15 cellular contexts compared by ENCODE assay signal in the genomic region with DNA sequence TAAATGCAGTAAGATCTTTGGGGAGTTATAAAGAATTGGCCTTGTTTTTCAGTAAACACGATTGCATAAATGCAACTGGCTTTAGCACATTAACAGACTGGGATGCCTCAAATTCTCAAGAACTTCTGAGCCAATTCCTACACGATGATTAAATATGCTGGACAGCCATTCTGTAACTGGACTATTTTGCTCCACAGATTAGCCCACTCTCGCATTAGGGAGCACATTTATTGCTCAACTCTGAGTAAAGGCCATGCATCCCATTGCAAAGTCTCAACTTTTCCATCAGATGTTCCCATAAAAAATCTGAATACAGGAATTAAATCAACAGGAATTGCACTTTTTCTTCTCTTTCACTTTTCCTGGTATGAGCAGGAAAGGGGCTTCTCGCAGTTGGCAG.
DNase-seq lines count a peak whose midpoint lies in the region; ATAC-seq and TF ChIP-seq lines count a peak whose summit lies in the region.
"Had no signal": no experiment of that assay in that cellular context is flagged by ENCODE, and none has a peak within 500 bp of the region (broad histone marks: within the 10 kb centered on the region; RNA-seq: fewer than 3 reads in every experiment).

No MANE protein-coding gene starts in this region.

- no peak overlapping the region for H3K18ac ChIP-seq in mesenchymal stem cell (ENCODE audit: low read depth in 1 of 2, low read length in 2 of 2)

- H2AFZ ChIP-seq in mesenchymal stem cell (ENCODE audit: low read depth, low read length): no peak overlapping the region

- H3K14ac ChIP-seq in mesenchymal stem cell (ENCODE audit: low read length in 2 of 2): no peak overlapping the region

- H2BK5ac ChIP-seq in mesenchymal stem cell (ENCODE audit: low read depth, low read length, poor library complexity, severe bottlenecking): no peak overlapping the region

- no peak for ATAC-seq in GM19035 (IDR thresholded peaks at IDR 0.05; ENCODE audit: unreplicated experiment)
- ATAC-seq in GM21526 (IDR thresholded peaks at IDR 0.05; ENCODE audit: low FRiP score, unreplicated experiment): no peak
- ATAC-seq: activated naive CD4-positive, alpha-beta T cell treated with anti-CD3 and anti-CD28 coated beads, Interleukin-2, amount 50 U/mL, for 72 hours; K562; stimulated activated memory B cell treated with anti-CD40 and anti-IgM and Interleukin-4, amounts not matched to agents 10 μg/mL and 1 μg/mL and 100 μg/mL, for 72 hours had no signal

- H3K4me2 ChIP-seq in mesenchymal stem cell (ENCODE audit: low read length, poor library complexity, severe bottlenecking): no peak overlapping the region

- TF ChIP-seq EP300 in suprapubic skin (IDR thresholded peaks at IDR 0.05): no peak

- H3K9ac ChIP-seq in mesenchymal stem cell (ENCODE audit: low read length): peak overlapping the region; percentile 73

- H4K91ac ChIP-seq in mesenchymal stem cell (ENCODE audit: low read length): no peak overlapping the region

- no peak overlapping the region for H3K23ac ChIP-seq in mesenchymal stem cell (ENCODE audit: low read length in 2 of 2)

- TF ChIP-seq CTCF in choroid plexus epithelial cell (conservative IDR thresholded peaks at IDR 0.05; ENCODE audit: low read depth, low read length) (no peak), suprapubic skin (IDR thresholded peaks at IDR 0.05) (no peak)

- no peaks in the 10 kb centered on the region for H3K36me3 ChIP-seq in mesenchymal stem cell (ENCODE audit: control insufficient read depth in 1 of 2, insufficient read depth in 2 of 2, low read depth in 1 of 2, low read length in 2 of 2)
- H3K36me3 ChIP-seq in suprapubic skin: no peaks in the 10 kb centered on the region

- no peak overlapping the region for H3K4ac ChIP-seq in mesenchymal stem cell (ENCODE audit: low read depth in 1 of 2, low read length in 2 of 2)

- H2BK12ac ChIP-seq in mesenchymal stem cell (ENCODE audit: low read length in 2 of 2): no peak overlapping the region

- H3K9me3 ChIP-seq in mesenchymal stem cell (ENCODE audit: control insufficient read depth, low read length) (no peaks in the 10 kb centered on the region), suprapubic skin (no peaks in the 10 kb centered on the region)
- H3K9me3 ChIP-seq: Caco-2 had no signal

- no peak overlapping the region for H2BK120ac ChIP-seq in mesenchymal stem cell (ENCODE audit: low read depth, low read length)

- H3K4me3 ChIP-seq in choroid plexus epithelial cell (ENCODE audit: low read depth, low read length) (no peak overlapping the region), mesenchymal stem cell (ENCODE audit: insufficient read depth in 1 of 2, low read depth in 1 of 2, low read length in 2 of 2) (peak overlapping the region in 1 of 2 experiments; percentile 52), suprapubic skin (no peak overlapping the region)
- H3K4me3 ChIP-seq: K562, SK-N-MC had no signal

- DNase-seq in GM04504 (ENCODE audit: low read depth): peak; percentile 82
- peak; percentile 81 for DNase-seq in choroid plexus epithelial cell (ENCODE audit: low read depth)
- DNase-seq in mesenchymal stem cell: peak; percentile 76
- no peak for DNase-seq in suprapubic skin (ENCODE audit: low spot score in 2 of 2)
- DNase-seq in SK-N-DZ (ENCODE audit: low spot score): no peak
- DNase-seq: Caco-2; NCI-H1930; stimulated activated CD4-positive, alpha-beta T cell treated with anti-CD3 and anti-CD28 coated beads, Interleukin-1b, Interleukin-23, amount 100 ng/mL, for 48 hours had no signal

- H3K4me1 ChIP-seq in mesenchymal stem cell (ENCODE audit: control insufficient read depth, insufficient read depth, low read depth, low read length) (peaks cover 6% of the 10 kb centered on the region), suprapubic skin (peaks cover 21% of the 10 kb centered on the region)
- H3K4me1 ChIP-seq: Caco-2 had no signal

- no peak for TF ChIP-seq POLR2A in suprapubic skin (IDR thresholded peaks at IDR 0.05)

- no peaks in the 10 kb centered on the region for H3K27me3 ChIP-seq in mesenchymal stem cell (ENCODE audit: control insufficient read depth in 1 of 2, insufficient read depth in 1 of 2, low read length in 2 of 2)
- H3K27me3 ChIP-seq in suprapubic skin: no peaks in the 10 kb centered on the region

- no peak overlapping the region for H2BK15ac ChIP-seq in mesenchymal stem cell (ENCODE audit: low read depth, poor library complexity, severe bottlenecking)

- H3K27ac ChIP-seq in mesenchymal stem cell (ENCODE audit: low read length, poor library complexity, severe bottlenecking) (no peak overlapping the region), suprapubic skin (peak overlapping the region; percentile 55)
- H3K27ac ChIP-seq: SK-N-MC, VCaP had no signal

- whole genome bisulfite sequencing in mesenchymal stem cell: 85% methylated on average over 4 of the region's 4 CpGs
- 71% methylated on average over 4 of the region's 4 CpGs for WGBS in suprapubic skin

- H2AK5ac ChIP-seq in mesenchymal stem cell (ENCODE audit: low read length, severe bottlenecking): no peak overlapping the region

- no peaks in the 10 kb centered on the region for H3K79me1 ChIP-seq in mesenchymal stem cell (replicated peaks; ENCODE audit: low read length, poor library complexity, severe bottlenecking)

- no peak overlapping the region for H4K8ac ChIP-seq in mesenchymal stem cell (ENCODE audit: low read length)

Comparison
In these comparisons a context has a peak if more than half of its experiments do, and no peak if none do; other contexts are left out.
1. DNase-seq: peak in GM04504 (single experiment), choroid plexus epithelial cell (single experiment) and mesenchymal stem cell (single experiment); none in suprapubic skin (0 of 2) and SK-N-DZ (single experiment).